1 cellular context compared by ENCODE assay signal in genomic region chr2:170815746-170816498, GRCh38.
A peak's percentile ranks its signal among the peaks of the same experiment; 100 is the strongest.
TF ChIP-seq lines count a peak whose summit lies in the region.

No MANE protein-coding gene starts in this region.

TF ChIP-seq in HepG2, 621 proteins besides CTCF, POLR2A, EP300 and RAD21 (continued from another document and continues in another):
- TF ChIP-seq MZF1 (CRISPR knock-in tag; IDR thresholded peaks at IDR 0.05; ENCODE audit: borderline replicate concordance) (no peak), IKZF5 (CRISPR knock-in tag; IDR thresholded peaks at IDR 0.05) (no peak), ZNF34 (CRISPR knock-in tag; IDR thresholded peaks at IDR 0.05; ENCODE audit: borderline replicate concordance) (no peak), PTBP1 (IDR thresholded peaks at IDR 0.05; ENCODE audit: low read depth, low read length, poor library complexity, severe bottlenecking) (no peak), HMGXB4 (CRISPR knock-in tag; IDR thresholded peaks at IDR 0.05; ENCODE audit: borderline replicate concordance in 1 of 2, low read depth in 1 of 2) (peak in 1 of 2 experiments; percentile 75; a peak in 2 of 4 replicates), ZSCAN31 (CRISPR knock-in tag; IDR thresholded peaks at IDR 0.05; ENCODE audit: low read depth) (0 out of 2 replicates have a peak, but pooled peaks have one; percentile 24), ZNF7 (CRISPR knock-in tag; IDR thresholded peaks at IDR 0.05) (no peak), ZNF3 (CRISPR knock-in tag; IDR thresholded peaks at IDR 0.05) (no peak), DDIT3 (CRISPR knock-in tag; IDR thresholded peaks at IDR 0.05) (no peak), PPARG (CRISPR knock-in tag; conservative IDR thresholded peaks at IDR 0.05) (no peak), TFAP4 (IDR thresholded peaks at IDR 0.05; ENCODE audit: borderline replicate concordance, low read depth) (no peak), ZBTB26 (CRISPR knock-in tag; IDR thresholded peaks at IDR 0.05; ENCODE audit: borderline replicate concordance) (no peak), ZC3H13 (CRISPR knock-in tag; IDR thresholded peaks at IDR 0.05) (no peak), TBL1XR1 (IDR thresholded peaks at IDR 0.05; ENCODE audit: borderline replicate concordance, low read length, partially characterized antibody) (no peak), AFF4 (CRISPR knock-in tag; IDR thresholded peaks at IDR 0.05) (no peak), ZNF335 (CRISPR knock-in tag; IDR thresholded peaks at IDR 0.05) (no peak), SMAD9 (CRISPR knock-in tag; IDR thresholded peaks at IDR 0.05) (0 out of 2 replicates have a peak, but pooled peaks have one; percentile 27), ZNF737 (CRISPR knock-in tag; IDR thresholded peaks at IDR 0.05; ENCODE audit: borderline replicate concordance) (no peak), ZBTB7B (CRISPR knock-in tag; IDR thresholded peaks at IDR 0.05) (peak; percentile 61; the same call in 1 of the 2 replicates), NCOR1 (IDR thresholded peaks at IDR 0.05; ENCODE audit: borderline replicate concordance, low read length) (no peak), FIP1L1 (IDR thresholded peaks at IDR 0.05; ENCODE audit: borderline replicate concordance, insufficient read depth, low read depth, low read length) (0 out of 2 replicates have a peak, but pooled peaks have one; percentile 61), ZFX (CRISPR knock-in tag; IDR thresholded peaks at IDR 0.05; ENCODE audit: low read depth) (peak; percentile 40; the same call in 1 of the 2 replicates), ZFP36L1 (CRISPR knock-in tag; IDR thresholded peaks at IDR 0.05) (no peak), ZNF615 (CRISPR knock-in tag; IDR thresholded peaks at IDR 0.05; ENCODE audit: borderline replicate concordance) (no peak), ZNF660 (CRISPR knock-in tag; IDR thresholded peaks at IDR 0.05; ENCODE audit: borderline replicate concordance, low read depth) (no peak), KDM2A (CRISPR knock-in tag; IDR thresholded peaks at IDR 0.05; ENCODE audit: borderline replicate concordance, low read depth) (peak; percentile 37; the same call in 1 of the 2 replicates), SAFB2 (CRISPR knock-in tag; IDR thresholded peaks at IDR 0.05; ENCODE audit: borderline replicate concordance, low read depth) (no peak), PAXIP1 (CRISPR knock-in tag; conservative IDR thresholded peaks at IDR 0.05) (no peak), ZNF296 (CRISPR knock-in tag; conservative IDR thresholded peaks at IDR 0.05) (no peak), PCBP2 (optimal IDR thresholded peaks at IDR 0.05; ENCODE audit: low read depth, low read length, poor library complexity, severe bottlenecking) (no peak), HIC2 (CRISPR knock-in tag; IDR thresholded peaks at IDR 0.05; ENCODE audit: low read depth) (0 out of 2 replicates have a peak, but pooled peaks have one; percentile 23), SMC3 (IDR thresholded peaks at IDR 0.05; ENCODE audit: low read length) (peak; percentile 84), TOE1 (CRISPR knock-in tag; IDR thresholded peaks at IDR 0.05) (no peak), MTF2 (CRISPR knock-in tag; IDR thresholded peaks at IDR 0.05; ENCODE audit: borderline replicate concordance) (peak; percentile 81; the same call in 1 of the 2 replicates), HDAC2 (CRISPR knock-in tag; IDR thresholded peaks at IDR 0.05) (peak; percentile 23; the same call in 1 of the 2 replicates), ZNF558 (CRISPR knock-in tag; IDR thresholded peaks at IDR 0.05; ENCODE audit: borderline replicate concordance) (no peak), ZNF549 (CRISPR knock-in tag; IDR thresholded peaks at IDR 0.05) (no peak), SIN3B (IDR thresholded peaks at IDR 0.05; ENCODE audit: low read length) (0 out of 2 replicates have a peak, but pooled peaks have one; percentile 21), ZNF776 (CRISPR knock-in tag; IDR thresholded peaks at IDR 0.05) (no peak), TFDP2 (CRISPR knock-in tag; IDR thresholded peaks at IDR 0.05) (no peak), ZSCAN5A (CRISPR knock-in tag; IDR thresholded peaks at IDR 0.05; ENCODE audit: borderline replicate concordance) (0 out of 2 replicates have a peak, but pooled peaks have one; percentile 45), POGK (CRISPR knock-in tag; conservative IDR thresholded peaks at IDR 0.05) (0 out of 2 replicates have a peak, but pooled peaks have one; percentile 23)
